In the genomic region with DNA sequence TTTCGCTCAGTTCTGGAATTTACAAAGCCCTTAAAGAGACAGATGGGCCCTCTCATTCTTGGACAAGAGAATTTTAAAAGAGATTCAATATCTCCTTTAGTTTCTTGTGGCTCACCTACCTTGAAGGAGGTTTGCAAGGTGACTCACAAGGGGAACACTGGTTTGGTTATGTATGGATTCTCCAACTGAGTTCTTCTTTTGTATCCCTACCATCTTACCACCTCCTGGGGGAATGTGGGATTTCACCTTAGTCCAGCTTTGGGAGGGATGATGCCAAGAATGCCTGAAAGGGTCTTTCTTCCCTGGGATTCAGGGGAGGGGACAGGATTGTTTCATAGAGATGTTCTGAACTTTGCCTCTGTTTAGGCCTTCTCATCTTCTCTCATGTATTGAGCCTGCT, we compare ENCODE assay signal across 17 cellular contexts.
"Had no signal": no experiment of that assay in that cellular context is flagged by ENCODE, and none has a peak within 500 bp of the region (broad histone marks: within the 10 kb centered on the region; RNA-seq: fewer than 3 reads in every experiment).

No MANE protein-coding gene starts in this region.

- H3K4me3 Mint-ChIP-seq: dendritic cell treated with granulocyte-macrophage colony-stimulating factor and Interleukin-4, amounts not matched to agents 40 ng/mL and 50 ng/mL, for 4 days; stimulated activated naive CD8-positive, alpha-beta T cell treated with anti-CD3 and anti-CD28 coated beads, Interleukin-15, Interleukin-2, amounts not matched to agents 100 ng/mL and 50 ng/mL, for 24 hours had no signal

- H3K4me3 ChIP-seq: esophagus squamous epithelium, ovary, thoracic aorta had no signal

- ATAC-seq: activated naive CD4-positive, alpha-beta T cell treated with anti-CD3 and anti-CD28 coated beads, Interleukin-2, amount 50 U/mL, for 72 hours; left ventricle myocardium superior had no signal

- H3K9me3 Mint-ChIP-seq: activated naive CD4-positive, alpha-beta T cell treated with anti-CD3 and anti-CD28 coated beads, Interleukin-2, amount 50 U/mL, for 72 hours; dendritic cell treated with granulocyte-macrophage colony-stimulating factor and Interleukin-4, amounts not matched to agents 40 ng/mL and 50 ng/mL, for 4 days; stimulated activated naive CD8-positive, alpha-beta T cell treated with anti-CD3 and anti-CD28 coated beads, Interleukin-15, Interleukin-2, amounts not matched to agents 100 ng/mL and 50 ng/mL, for 24 hours had no signal

- H3K27ac Mint-ChIP-seq: dendritic cell treated with granulocyte-macrophage colony-stimulating factor and Interleukin-4, amounts not matched to agents 40 ng/mL and 50 ng/mL, for 4 days; stimulated activated naive CD8-positive, alpha-beta T cell treated with anti-CD3 and anti-CD28 coated beads, Interleukin-15, Interleukin-2, amounts not matched to agents 100 ng/mL and 50 ng/mL, for 24 hours had no signal

- H3K36me3 ChIP-seq: brain microvascular endothelial cell, esophagus squamous epithelium, ovary, thoracic aorta had no signal

- DNase-seq: activated CD4-positive, CD25-positive, alpha-beta regulatory T cell treated with anti-CD3 and anti-CD28 coated beads, Interleukin-2, amount 50 U/mL, for 72 hours; activated effector memory CD4-positive, alpha-beta T cell treated with anti-CD3 and anti-CD28 coated beads, Interleukin-2, amount 50 U/mL, for 16 hours; amygdala; brain microvascular endothelial cell; cerebellar nuclear complex; esophagus squamous epithelium; foreskin fibroblast; head of caudate nucleus; left ventricle myocardium superior; ovary; stimulated activated CD4-positive, alpha-beta T cell treated with anti-CD3 and anti-CD28 coated beads, Interleukin-15, amount 100 ng/mL, for 24 hours; stimulated activated CD4-positive, alpha-beta T cell treated with anti-CD3 and anti-CD28 coated beads, Interleukin-4, amount 100 ng/mL, for 24 hours; T-helper 9 cell had no signal

- H3K27ac ChIP-seq: brain microvascular endothelial cell, esophagus squamous epithelium, ovary, thoracic aorta had no signal

- H3K9me3 ChIP-seq: esophagus squamous epithelium, ovary, thoracic aorta had no signal

- H3K27me3 ChIP-seq: ovary had no signal
